Comparison of ENCODE assay signal across 18 cellular contexts in genomic region chr10:33107953-33108352, GRCh38.
A peak's percentile ranks its signal among the peaks of the same experiment; 100 is the strongest.
DNase-seq lines count a peak whose midpoint lies in the region; ATAC-seq and TF ChIP-seq lines count a peak whose summit lies in the region.
"Had no signal": no experiment of that assay in that cellular context is flagged by ENCODE, and none has a peak within 500 bp of the region (broad histone marks: within the 10 kb centered on the region; RNA-seq: fewer than 3 reads in every experiment).

No MANE protein-coding gene starts in this region.

- H3F3A ChIP-seq in GM23338 (replicated peaks; ENCODE audit: low read depth) (no peaks in the 10 kb centered on the region), neural progenitor cell (ENCODE audit: low read depth) (peaks cover 5% of the 10 kb centered on the region)

- no peak overlapping the region for H3K4me3 Mint-ChIP-seq in GM23338
- H3K4me3 Mint-ChIP-seq in activated CD4-positive, alpha-beta memory T cell treated with anti-CD3 and anti-CD28 coated beads, Interleukin-2, amount 10 ng/mL, durations not matched to agents 7 days and 5 days, result no peak overlapping the region
- no peak overlapping the region for H3K4me3 Mint-ChIP-seq in neural progenitor cell
- H3K4me3 Mint-ChIP-seq: HFFc6 had no signal

- no peak overlapping the region for H2AFZ ChIP-seq in GM23338
- no peak overlapping the region for H2AFZ ChIP-seq in neural progenitor cell (replicated peaks)

- POLR2A ChIA-PET in activated CD4-positive, alpha-beta memory T cell treated with anti-CD3 and anti-CD28 coated beads, Interleukin-2, amount 10 ng/mL, durations not matched to agents 7 days and 5 days (lab: Charles Lee), result interaction anchor here (0.6 to 9.1 kb wide), 8 partner anchors 6 to 127 kb away, joined by 3 to 199 read pairs (median 4); no protein-coding TSS in a partner anchor

- peaks cover 0 to 10% (median 0%) of the 10 kb centered on the region in 7 donors for H3K27me3 ChIP-seq in heart right ventricle
- no peaks in the 10 kb centered on the region for H3K27me3 ChIP-seq in right atrium auricular region
- no peaks in the 10 kb centered on the region for H3K27me3 ChIP-seq in GM23338 (ENCODE audit: insufficient read depth)
- no peaks in the 10 kb centered on the region for H3K27me3 ChIP-seq in neural progenitor cell
- H3K27me3 ChIP-seq: BLaER1, Peyer's patch had no signal

- peaks cover 19% of the 10 kb centered on the region for H3K9me3 Mint-ChIP-seq in GM23338
- H3K9me3 Mint-ChIP-seq in activated CD4-positive, alpha-beta memory T cell treated with anti-CD3 and anti-CD28 coated beads, Interleukin-2, amount 10 ng/mL, durations not matched to agents 7 days and 5 days, result peaks cover 19% of the 10 kb centered on the region
- peaks cover 12% of the 10 kb centered on the region for H3K9me3 Mint-ChIP-seq in neural progenitor cell

- H3K27ac Mint-ChIP-seq in GM23338, result no peak overlapping the region
- H3K27ac Mint-ChIP-seq in activated CD4-positive, alpha-beta memory T cell treated with anti-CD3 and anti-CD28 coated beads, Interleukin-2, amount 10 ng/mL, durations not matched to agents 7 days and 5 days, result peak overlapping the region; percentile 84
- no peak overlapping the region for H3K27ac Mint-ChIP-seq in neural progenitor cell
- H3K27ac Mint-ChIP-seq: HFFc6 had no signal

- no peaks in the 10 kb centered on the region for H4K20me1 ChIP-seq in GM23338 (replicated peaks; ENCODE audit: insufficient read depth)
- H4K20me1 ChIP-seq in neural progenitor cell (ENCODE audit: low read depth), result no peaks in the 10 kb centered on the region
- H4K20me1 ChIP-seq: BLaER1 had no signal

- H3K9me3 ChIP-seq in heart right ventricle (peaks cover 0 to 14% (median 7%) of the 10 kb centered on the region in 11 donors), right atrium auricular region (peaks cover 0 to 5% of the 10 kb centered on the region in 2 donors), neural progenitor cell (ENCODE audit: low read depth) (no peaks in the 10 kb centered on the region)
- H3K9me3 ChIP-seq: Peyer's patch had no signal

- H3K9me2 ChIP-seq in GM23338 (ENCODE audit: insufficient read depth), result 0 out of 2 replicates have a peak, but pooled peaks cover 3% of the 10 kb centered on the region

- no peak overlapping the region for H3K9ac ChIP-seq in neural progenitor cell
- H3K9ac ChIP-seq: BLaER1 had no signal

- H3K27me3 Mint-ChIP-seq in GM23338 (ENCODE audit: insufficient read depth, low read depth, poor library complexity) (peaks cover 9% of the 10 kb centered on the region), neural progenitor cell (ENCODE audit: insufficient read depth, low read depth) (no peaks in the 10 kb centered on the region)
- no peaks in the 10 kb centered on the region for H3K27me3 Mint-ChIP-seq in activated CD4-positive, alpha-beta memory T cell treated with anti-CD3 and anti-CD28 coated beads, Interleukin-2, amount 10 ng/mL, durations not matched to agents 7 days and 5 days

- DNase-seq in heart right ventricle, result no peak
- DNase-seq in right atrium auricular region (ENCODE audit: low spot score), result no peak
- peak; percentile 45 for DNase-seq in GM23338 (ENCODE audit: low spot score)
- no peak for DNase-seq in activated CD4-positive, alpha-beta memory T cell treated with anti-CD3 and anti-CD28 coated beads, Interleukin-2, amount 10 ng/mL, durations not matched to agents 7 days and 5 days
- no peak for DNase-seq in neural progenitor cell (ENCODE audit: low spot score)
- DNase-seq in NCI-H82 treated with DMSO at 0.1 percent for 48 hours (lab: John Stamatoyannopoulos, UW; ENCODE audit: unreplicated experiment), result no peak
- DNase-seq in anterior cingulate cortex (lab: John Stamatoyannopoulos, UW), result no peak
- DNase-seq: COR-L47, HFFc6, NCI-H1048, NCI-H146, NCI-H2081 treated with DMSO at 0.1 percent for 48 hours, NCI-H510A, NCI-H774, Peyer's patch, SHP77 treated with DMSO at 0.1 percent for 48 hours had no signal

- H3K4me1 Mint-ChIP-seq in GM23338, result peaks cover 35% of the 10 kb centered on the region
- peaks cover 93% of the 10 kb centered on the region for H3K4me1 Mint-ChIP-seq in activated CD4-positive, alpha-beta memory T cell treated with anti-CD3 and anti-CD28 coated beads, Interleukin-2, amount 10 ng/mL, durations not matched to agents 7 days and 5 days
- peaks cover 11% of the 10 kb centered on the region for H3K4me1 Mint-ChIP-seq in neural progenitor cell

- H3K79me2 ChIP-seq in GM23338 (replicated peaks; ENCODE audit: insufficient read depth) (no peaks in the 10 kb centered on the region), neural progenitor cell (ENCODE audit: low read depth) (no peaks in the 10 kb centered on the region)

- H3K27ac ChIP-seq in heart right ventricle (peak overlapping the region in 4 of 10 donors; percentile 27 to 81 (median 32)), right atrium auricular region (no peak overlapping the region), GM23338 (ENCODE audit: low read depth) (no peak overlapping the region), neural progenitor cell (no peak overlapping the region)
- H3K27ac ChIP-seq: BLaER1, Peyer's patch had no signal

- H3K4me3 ChIP-seq in heart right ventricle (no peak overlapping the region), right atrium auricular region (no peak overlapping the region), GM23338 (no peak overlapping the region), neural progenitor cell (no peak overlapping the region)
- H3K4me3 ChIP-seq: BLaER1, Peyer's patch had no signal

- peaks cover 0 to 36% (median 11%) of the 10 kb centered on the region in 9 donors for H3K4me1 ChIP-seq in heart right ventricle
- H3K4me1 ChIP-seq in right atrium auricular region, result peaks cover 0 to 3% of the 10 kb centered on the region in 2 donors
- H3K4me1 ChIP-seq in GM23338 (ENCODE audit: insufficient read depth), result peaks cover 34% of the 10 kb centered on the region
- peaks cover 9% of the 10 kb centered on the region for H3K4me1 ChIP-seq in neural progenitor cell
- H3K4me1 ChIP-seq: Peyer's patch had no signal

- ATAC-seq in heart right ventricle, result peak in 6 of 8 donors; percentile 27 to 79 (median 49)
- ATAC-seq in GM23338, result peak; percentile 56
- no peak for ATAC-seq in HG03460 (IDR thresholded peaks at IDR 0.05; ENCODE audit: unreplicated experiment)

- CTCF ChIA-PET in activated CD4-positive, alpha-beta memory T cell treated with anti-CD3 and anti-CD28 coated beads, Interleukin-2, amount 10 ng/mL, durations not matched to agents 7 days and 5 days (lab: Charles Lee), result interaction anchor here (1.1 kb wide), 1 partner anchor 12 kb away, joined by 3 read pairs; no protein-coding TSS in a partner anchor

- H3K4me2 ChIP-seq in GM23338 (peak overlapping the region; percentile 20; the same call in 1 of the 2 replicates), neural progenitor cell (peak overlapping the region; percentile 24)

- WGBS in heart right ventricle, 2 donors, result 81 to 87% methylated on average over 4 of the region's 4 CpGs

- intact Hi-C loops in heart right ventricle (cut with DNase I), result no loop called here

- TF ChIP-seq CTCF in heart right ventricle (IDR thresholded peaks at IDR 0.05) (no peak), right atrium auricular region (IDR thresholded peaks at IDR 0.05) (no peak), GM23338 (conservative IDR thresholded peaks at IDR 0.05; ENCODE audit: low read depth in 2 of 2) (no peak), neural progenitor cell (IDR thresholded peaks at IDR 0.05) (no peak)

- H3K36me3 ChIP-seq in heart right ventricle (no peaks in the 10 kb centered on the region), right atrium auricular region (no peaks in the 10 kb centered on the region), GM23338 (ENCODE audit: insufficient read depth) (no peaks in the 10 kb centered on the region), neural progenitor cell (no peaks in the 10 kb centered on the region)
- H3K36me3 ChIP-seq: BLaER1, Peyer's patch had no signal

- H3K36me3 Mint-ChIP-seq in GM23338 (ENCODE audit: low read depth) (peaks cover 19% of the 10 kb centered on the region), neural progenitor cell (no peaks in the 10 kb centered on the region)
- H3K36me3 Mint-ChIP-seq in activated CD4-positive, alpha-beta memory T cell treated with anti-CD3 and anti-CD28 coated beads, Interleukin-2, amount 10 ng/mL, durations not matched to agents 7 days and 5 days (ENCODE audit: low read depth), result peaks cover 70% of the 10 kb centered on the region

TF ChIP-seq in GM23338, 12 proteins besides CTCF, POLR2A, EP300 and RAD21:
- no peak for TF ChIP-seq POLR2AphosphoS5 (IDR thresholded peaks at IDR 0.05; ENCODE audit: low read depth)
- no peak for TF ChIP-seq EZH2phosphoT487 (IDR thresholded peaks at IDR 0.05; ENCODE audit: unreplicated experiment)
- no peak for TF ChIP-seq STAT1 (IDR thresholded peaks at IDR 0.05; ENCODE audit: unreplicated experiment)
- no peak for TF ChIP-seq EZH2 (IDR thresholded peaks at IDR 0.05; ENCODE audit: low read depth, unreplicated experiment)
- peak; percentile 26; the same call in 1 of the 2 replicates for TF ChIP-seq NANOG (IDR thresholded peaks at IDR 0.05; ENCODE audit: borderline replicate concordance)
